8 cellular contexts compared by ENCODE assay signal in genomic region chr5:6377582-6378127, GRCh38. TPM values are rescaled to one million over a fixed set of nuclear protein-coding genes. Genes with fewer than 3 reads are reported as not detected.
DNase-seq lines count a peak whose midpoint lies in the region; ATAC-seq, FAIRE-seq and TF ChIP-seq lines count a peak whose summit lies in the region.

No MANE protein-coding gene starts in this region.

- H3K4me1 Mint-ChIP-seq in activated CD8-positive, alpha-beta T cell treated with anti-CD3 and anti-CD28 coated beads, Interleukin-2, amount 10 ng/mL, durations not matched to agents 7 days and 5 days (ENCODE audit: low read depth) = peaks cover 34% of the 10 kb centered on the region

- ATAC-seq in A549 = peak; percentile 27 to 54; a peak in 5 of 6 replicates
- peak; percentile 12 for ATAC-seq in GM19035 (IDR thresholded peaks at IDR 0.05; ENCODE audit: unreplicated experiment)
- peak; percentile 1 for ATAC-seq in HG03469 (IDR thresholded peaks at IDR 0.05; ENCODE audit: unreplicated experiment)
- ATAC-seq in activated CD8-positive, alpha-beta T cell treated with anti-CD3 and anti-CD28 coated beads, Interleukin-2, amount 10 ng/mL, durations not matched to agents 7 days and 5 days = peak; percentile 22
- peak; percentile 2 to 23 for ATAC-seq in left cardiac atrium

- POLR2A ChIA-PET in A549 (lab: Yijun Ruan, JAX) = interaction anchor here (0.6 to 1.1 kb wide), 5 partner anchors 9 to 107 kb away, joined by 3 to 13 read pairs (median 3); no protein-coding TSS in a partner anchor
- POLR2A ChIA-PET in activated CD8-positive, alpha-beta T cell treated with anti-CD3 and anti-CD28 coated beads, Interleukin-2, amount 10 ng/mL, durations not matched to agents 7 days and 5 days (lab: Charles Lee) = interaction anchor here (0.7 to 2.3 kb wide), 7 partner anchors 10 to 335 kb away, joined by 3 to 12 read pairs (median 4); partner anchors contain the start of genes NSUN2, SRD5A1 and TENT4A

- peak overlapping the region; percentile 95 for H3K27ac Mint-ChIP-seq in activated CD8-positive, alpha-beta T cell treated with anti-CD3 and anti-CD28 coated beads, Interleukin-2, amount 10 ng/mL, durations not matched to agents 7 days and 5 days

- WGBS in A549 (ENCODE audit: missing lambda C conversion rate) = 20% methylated on average over 11 of the region's 11 CpGs

- TF ChIP-seq EP300 in A549 (IDR thresholded peaks at IDR 0.05) = no peak

- H3K27me3 Mint-ChIP-seq in activated CD8-positive, alpha-beta T cell treated with anti-CD3 and anti-CD28 coated beads, Interleukin-2, amount 10 ng/mL, durations not matched to agents 7 days and 5 days (ENCODE audit: low read depth) = peaks cover 2% of the 10 kb centered on the region

- H3K4me3 ChIP-seq in A549 (peak overlapping the region; percentile 95), skin epidermis (peak overlapping the region; percentile 77 to 100 (median 97))

- H3K27ac ChIP-seq in A549 = peak overlapping the region; percentile 94 to 95
- H3K27ac ChIP-seq in skin epidermis = peak overlapping the region in 20 of 21 experiments; percentile 88 to 99 (median 95)

- peaks cover 9% of the 10 kb centered on the region; the same call in 2 of the 3 replicates for H3K4me1 ChIP-seq in A549

- no peak for TF ChIP-seq CTCF in A549 (IDR thresholded peaks at IDR 0.05)

- TF ChIP-seq POLR2A in A549 (IDR thresholded peaks at IDR 0.05; ENCODE audit: low read length) = no peak

- H3K9me3 ChIP-seq in A549 = no peaks in the 10 kb centered on the region

- FAIRE-seq in A549 (lab: Jason Lieb, UNC) = no peak

- DNase-seq in A549 (ENCODE audit: low read depth in 1 of 2, low spot score in 1 of 2) (peak in 1 of 2 experiments; percentile 36), left cardiac atrium (no peak), NCI-H1092 treated with DMSO at 0.1 percent for 48 hours (lab: John Stamatoyannopoulos, UW) (no peak), SIG-M5 treated with dmso at 0.1 percent for 504 hours (lab: John Stamatoyannopoulos, UW; ENCODE audit: unreplicated experiment) (no peak)
- peak; percentile 33 for DNase-seq in activated CD8-positive, alpha-beta T cell treated with anti-CD3 and anti-CD28 coated beads, Interleukin-2, amount 10 ng/mL, durations not matched to agents 7 days and 5 days

- intact Hi-C loops in left cardiac atrium (cut with DNase I) = loop anchor here in 1 of 2 donors (5.0 to 10.0 kb wide), 2 partner anchors 55 to 367 kb away; no protein-coding TSS in a partner anchor

- CTCF ChIA-PET in A549 (lab: Yijun Ruan, JAX) = interaction anchor here (0.6 to 1.5 kb wide), 4 partner anchors 11 to 491 kb away, joined by 3 to 5 read pairs (median 4); no protein-coding TSS in a partner anchor
- CTCF ChIA-PET in activated CD8-positive, alpha-beta T cell treated with anti-CD3 and anti-CD28 coated beads, Interleukin-2, amount 10 ng/mL, durations not matched to agents 7 days and 5 days (lab: Charles Lee) = no interaction called here

- H3K4me3 Mint-ChIP-seq in activated CD8-positive, alpha-beta T cell treated with anti-CD3 and anti-CD28 coated beads, Interleukin-2, amount 10 ng/mL, durations not matched to agents 7 days and 5 days = peak overlapping the region; percentile 92

- no peaks in the 10 kb centered on the region for H3K9me3 Mint-ChIP-seq in activated CD8-positive, alpha-beta T cell treated with anti-CD3 and anti-CD28 coated beads, Interleukin-2, amount 10 ng/mL, durations not matched to agents 7 days and 5 days (ENCODE audit: insufficient read depth)

- TF ChIP-seq RAD21 in A549 (conservative IDR thresholded peaks at IDR 0.05 in 1 of 2, IDR thresholded peaks at IDR 0.05 in 1 of 2) = no peak

- H3K36me3 Mint-ChIP-seq in activated CD8-positive, alpha-beta T cell treated with anti-CD3 and anti-CD28 coated beads, Interleukin-2, amount 10 ng/mL, durations not matched to agents 7 days and 5 days (ENCODE audit: low read depth) = peaks cover 57% of the 10 kb centered on the region

- H3K4me2 ChIP-seq in A549 = peak overlapping the region; percentile 80

TF ChIP-seq in A549, 52 proteins besides CTCF, POLR2A, EP300 and RAD21:
- TF ChIP-seq MAFK (IDR thresholded peaks at IDR 0.05; ENCODE audit: partially characterized antibody) (peak; percentile 16), FOSL2 (IDR thresholded peaks at IDR 0.05) (no peak), FOSL2 (CRISPR knock-in tag; IDR thresholded peaks at IDR 0.05) (no peak)

RNA-seq across cellular contexts. Expression of gene MED10, which starts 0.7 kb away (rescaled TPM):
- polyA plus RNA-seq in A549 (2011; rRNA removed) (40.6 and 59.4 TPM in 2 replicates), A549 (2017; fragmentation: RNase III; extraction: RNeasy Plus Mini Kit Qiagen cat#74134 plus additional on column Dnase treatment) (56.7 to 58.6 TPM (median 57.6 TPM) in 3 replicates)
- polyA plus RNA-seq in A549 (2012; cell fraction: cytosol; rRNA removed) = 74.8 and 80.5 TPM in 2 replicates
- 44.1 and 49.4 TPM in 2 replicates for polyA plus RNA-seq in A549 (2012; cell fraction: nucleus; rRNA removed)
- 13.2 and 14.2 TPM in 2 replicates for polyA minus RNA-seq in A549 (2011; rRNA and poly(A)+ RNA removed)
- 10 to 100 TPM; 49.2 to 51.5 TPM for total RNA-seq in activated CD8-positive, alpha-beta T cell treated with anti-CD3 and anti-CD28 coated beads, Interleukin-2, amount 10 ng/mL, durations not matched to agents 7 days and 5 days
- total RNA-seq in left cardiac atrium = 10 to 100 TPM; 24.4 to 24.5 TPM
